In the genomic region with DNA sequence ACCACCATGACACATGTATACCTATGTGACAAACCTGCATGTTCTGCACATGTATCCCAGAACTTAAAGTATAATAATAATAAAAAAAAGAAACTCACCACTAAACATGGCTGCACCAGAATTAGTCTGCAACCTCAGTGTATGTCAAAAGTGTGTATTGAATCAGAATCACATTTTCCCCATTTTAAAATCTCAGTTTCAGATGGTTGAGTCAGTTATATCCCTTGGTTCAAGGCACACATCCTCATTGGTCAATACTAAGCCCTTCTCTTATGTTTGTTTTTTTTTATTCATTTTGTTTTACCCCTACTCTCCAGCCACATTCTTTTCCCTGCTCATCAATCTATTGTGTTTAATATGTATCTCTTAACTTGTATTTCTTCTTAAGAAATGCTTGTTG, we compare ENCODE assay signal across 34 cellular contexts. TPM values are rescaled to one million over a fixed set of nuclear protein-coding genes. Genes with fewer than 3 reads are reported as not detected.
"Had no signal": no experiment of that assay in that cellular context is flagged by ENCODE, and none has a peak within 500 bp of the region (broad histone marks: within the 10 kb centered on the region; RNA-seq: fewer than 3 reads in every experiment).

No MANE protein-coding gene starts in this region.

- H2AFZ ChIP-seq: PC-9 had no signal

- H3K36me3 ChIP-seq: MG63 had no signal

- DNase-seq: Kasumi-1, KG1, MG63, NCI-H1048, NCI-H1092 treated with DMSO at 0.1 percent for 48 hours, NCI-H1105 treated with DMSO at 0.1 percent for 48 hours, NCI-H1417, NCI-H1436, NCI-H146, NCI-H1694, NCI-H187, NCI-H1930, NCI-H2029 treated with DMSO at 0.1 percent for 48 hours, NCI-H2081 treated with DMSO at 0.1 percent for 48 hours, NCI-H2107, NCI-H2171, NCI-H226, NCI-H446 treated with DMSO at 0.1 percent for 48 hours, NCI-H510A, NCI-H524, NCI-H526, NCI-H69, NCI-H748 treated with DMSO at 0.1 percent for 48 hours, NCI-H82, PC-9, SHP77, SIG-M5, SJCRH30 had no signal

- H3K9me3 ChIP-seq: MG63, SJCRH30 had no signal

- ATAC-seq: Panc1, Right ventricle myocardium inferior, SK-N-SH treated with all-trans-retinoic acid at 6 μM for 48 hours had no signal

- H3K4me3 ChIP-seq: MG63, PC-9, SJCRH30, SK-N-MC had no signal

- H3K27me3 ChIP-seq: MG63, SJCRH30 had no signal

- H3K4me2 ChIP-seq: PC-9 had no signal

- H3K27ac ChIP-seq: PC-9, RWPE1, SJCRH30, SK-N-MC had no signal

RNA-seq across cellular contexts. Expression of a gene that starts 57.8 kb away (rescaled TPM):
- total RNA-seq: OCI-LY7 had no signal
